ENCODE assay signal across 16 cellular contexts in genomic region chr22:49479566-49479965, GRCh38.
DNase-seq lines count a peak whose midpoint lies in the region; ATAC-seq and TF ChIP-seq lines count a peak whose summit lies in the region.
"Had no signal": no experiment of that assay in that cellular context is flagged by ENCODE, and none has a peak within 500 bp of the region (broad histone marks: within the 10 kb centered on the region; RNA-seq: fewer than 3 reads in every experiment).

No MANE protein-coding gene starts in this region.

- TF ChIP-seq CTCF in nephron (IDR thresholded peaks at IDR 0.05; ENCODE audit: unreplicated experiment in 3 of 3) (no peak), Calu3 (IDR thresholded peaks at IDR 0.05; ENCODE audit: unreplicated experiment) (no peak)

- no peak for TF ChIP-seq POLR2A in GM18505 (IDR thresholded peaks at IDR 0.05; ENCODE audit: borderline replicate concordance, extremely low read depth, insufficient read depth, insufficient read length)

- ATAC-seq in left ventricle myocardium superior = no peak
- no peak for ATAC-seq in GM18505 (IDR thresholded peaks at IDR 0.05; ENCODE audit: unreplicated experiment)
- ATAC-seq: K562 had no signal

- H3K27me3 Mint-ChIP-seq in nephron (ENCODE audit: low read depth) (peaks cover 72% of the 10 kb centered on the region), Calu3 (ENCODE audit: unreplicated experiment) (peaks cover 42% of the 10 kb centered on the region)

- intact Hi-C loops in cardiac septum (cut with DNase I) = loop anchor here (10.0 kb wide), 1 partner anchor 1265 kb away; no protein-coding TSS in a partner anchor
- intact Hi-C loops in left ventricle myocardium superior (cut with micrococcal nuclease) = no loop called here
- intact Hi-C loops in Calu3 (cut with micrococcal nuclease; ENCODE audit: unreplicated experiment) = no loop called here

- H3K9me3 Mint-ChIP-seq in nephron = peaks cover 8% of the 10 kb centered on the region
- peaks cover 12% of the 10 kb centered on the region for H3K9me3 Mint-ChIP-seq in Calu3 (ENCODE audit: low read depth, unreplicated experiment)

- H3K36me3 Mint-ChIP-seq in nephron (ENCODE audit: low read depth) = peaks cover 12% of the 10 kb centered on the region
- H3K36me3 Mint-ChIP-seq in Calu3 (ENCODE audit: insufficient read depth, unreplicated experiment) = peaks cover 5% of the 10 kb centered on the region

- H3K4me1 Mint-ChIP-seq in nephron (peaks cover 17% of the 10 kb centered on the region), Calu3 (ENCODE audit: low read depth, unreplicated experiment) (peaks cover 18% of the 10 kb centered on the region)
- H3K4me1 Mint-ChIP-seq: CD8-positive, alpha-beta memory T cell had no signal

- CTCF ChIA-PET in Calu3 (lab: Charles Lee) = interaction anchor here (0.7 kb wide), 1 partner anchor 23 kb away, joined by 5 read pairs; no protein-coding TSS in a partner anchor

- peak overlapping the region in 2 of 3 experiments; percentile 0 to 5 for H3K27ac Mint-ChIP-seq in nephron
- no peak overlapping the region for H3K27ac Mint-ChIP-seq in Calu3 (ENCODE audit: unreplicated experiment)
- H3K27ac Mint-ChIP-seq: HFFc6 had no signal

- BruUV-seq in Calu3 (replicated peaks; lab: Mats Ljungman, UMichigan) = no TSS peak

- H3K4me3 Mint-ChIP-seq in nephron (no peak overlapping the region), Calu3 (ENCODE audit: low read depth, unreplicated experiment) (no peak overlapping the region)
- H3K4me3 Mint-ChIP-seq: CD8-positive, alpha-beta memory T cell; HFFc6 had no signal

- peak; percentile 29 for DNase-seq in cardiac septum (ENCODE audit: low spot score)
- DNase-seq in left ventricle myocardium superior = no peak
- DNase-seq in ecto neural progenitor cell (ENCODE audit: low spot score) = peak; percentile 41
- no peak for DNase-seq in stimulated activated naive CD4-positive, alpha-beta T cell treated with Interleukin-2 at 50 U/mL for 16 hours (lab: John Stamatoyannopoulos, UW)
- no peak for DNase-seq in Calu3
- DNase-seq in hippocampal formation (lab: John Stamatoyannopoulos, UW) = no peak
- DNase-seq: Caco-2; CD8-positive, alpha-beta memory T cell; DMS53; GF-D8; GM23248; HCEC 1CT; HFFc6 had no signal

Comparison
In these comparisons a context has a peak if more than half of its experiments do, and no peak if none do; other contexts are left out.
1. DNase-seq: peak in cardiac septum (single experiment) and ecto neural progenitor cell (single experiment); none in left ventricle myocardium superior (single experiment), stimulated activated naive CD4-positive, alpha-beta T cell treated with Interleukin-2 at 50 U/mL for 16 hours (single experiment), Calu3 (single experiment) and hippocampal formation (0 of 2).